13 cellular contexts compared by ENCODE assay signal in genomic region chr22:38291201-38291777, GRCh38. TPM values are rescaled to one million over a fixed set of nuclear protein-coding genes. Genes with fewer than 3 reads are reported as not detected.
DNase-seq lines count a peak whose midpoint lies in the region; ATAC-seq, FAIRE-seq and TF ChIP-seq lines count a peak whose summit lies in the region.
"Had no signal": no experiment of that assay in that cellular context is flagged by ENCODE, and none has a peak within 500 bp of the region (broad histone marks: within the 10 kb centered on the region; RNA-seq: fewer than 3 reads in every experiment).

No MANE protein-coding gene starts in this region.

- no peaks in the 10 kb centered on the region for H3K27me3 Mint-ChIP-seq in progenitor cell of endocrine pancreas
- no peaks in the 10 kb centered on the region for H3K27me3 Mint-ChIP-seq in natural killer cell treated with Interleukin-12 subunit alpha and Interleukin-12 subunit beta and Interleukin-15 and Interleukin-18, amount 100 ng/mL, for 72 hours
- H3K27me3 Mint-ChIP-seq: CD4-positive, alpha-beta T cell; IgD-negative memory B cell had no signal

- no peak overlapping the region for H3K4me3 Mint-ChIP-seq in progenitor cell of endocrine pancreas (ENCODE audit: low read depth)
- H3K4me3 Mint-ChIP-seq in natural killer cell treated with Interleukin-12 subunit alpha and Interleukin-12 subunit beta and Interleukin-15 and Interleukin-18, amount 100 ng/mL, for 72 hours, result no peak overlapping the region
- H3K4me3 Mint-ChIP-seq: CD4-positive, alpha-beta T cell had no signal

- CTCF ChIA-PET in endothelial cell of umbilical vein (lab: Charles Lee), result interaction anchor here (1.4 kb wide), 1 partner anchor 61 kb away, joined by 3 read pairs; no protein-coding TSS in a partner anchor

- H3K27ac ChIP-seq in endothelial cell of umbilical vein (ENCODE audit: insufficient read depth, low read depth, low read length), result no peak overlapping the region
- H3K27ac ChIP-seq: pancreas had no signal

- dilution Hi-C loops in endothelial cell of umbilical vein (cut with MboI; ENCODE audit: extremely low pct_ligation_motif_present, low sequenced_read_pairs), result no loop called here

- peak in 1 of 2 donors; percentile 5 for TF ChIP-seq CTCF in endothelial cell of umbilical vein (IDR thresholded peaks at IDR 0.05; ENCODE audit: extremely low read depth in 1 of 2, insufficient read depth in 1 of 2, low read depth in 1 of 2, low read length in 2 of 2)
- no peak for TF ChIP-seq CTCF in progenitor cell of endocrine pancreas (IDR thresholded peaks at IDR 0.05; ENCODE audit: unreplicated experiment)

- H3K9me3 ChIP-seq in endothelial cell of umbilical vein (replicated peaks; ENCODE audit: control insufficient read depth, insufficient read depth, low read length), result no peaks in the 10 kb centered on the region
- H3K9me3 ChIP-seq: pancreas had no signal

- intact Hi-C loops in endothelial cell of umbilical vein (cut with micrococcal nuclease), result no loop called here

- TF ChIP-seq POLR2A in GM12892 (IDR thresholded peaks at IDR 0.05; ENCODE audit: low read depth, low read length) (0 out of 2 replicates have a peak, but pooled peaks have one; percentile 30), endothelial cell of umbilical vein (IDR thresholded peaks at IDR 0.05; ENCODE audit: low read depth, low read length) (no peak)

- H3K4me1 Mint-ChIP-seq in progenitor cell of endocrine pancreas (ENCODE audit: low read depth), result peaks cover 2% of the 10 kb centered on the region
- H3K4me1 Mint-ChIP-seq in natural killer cell treated with Interleukin-12 subunit alpha and Interleukin-12 subunit beta and Interleukin-15 and Interleukin-18, amount 100 ng/mL, for 72 hours (ENCODE audit: low read depth in 2 of 2), result peaks cover 0 to 3% of the 10 kb centered on the region in 2 donors

- POLR2A ChIA-PET in endothelial cell of umbilical vein (lab: Charles Lee), result interaction anchor here (1.2 kb wide), 1 partner anchor 27 kb away, joined by 3 read pairs; no protein-coding TSS in a partner anchor

- H3K36me3 Mint-ChIP-seq in progenitor cell of endocrine pancreas (ENCODE audit: insufficient read depth), result peaks cover 10% of the 10 kb centered on the region
- H3K36me3 Mint-ChIP-seq in natural killer cell treated with Interleukin-12 subunit alpha and Interleukin-12 subunit beta and Interleukin-15 and Interleukin-18, amount 100 ng/mL, for 72 hours, result no peaks in the 10 kb centered on the region
- H3K36me3 Mint-ChIP-seq: IgD-negative memory B cell had no signal

- no peak overlapping the region for H3K4me2 ChIP-seq in endothelial cell of umbilical vein (ENCODE audit: insufficient read depth, low read length)

- no peaks in the 10 kb centered on the region for H3K27me3 ChIP-seq in endothelial cell of umbilical vein (ENCODE audit: control insufficient read depth in 2 of 2, insufficient read depth in 2 of 2, low read length in 2 of 2)
- H3K27me3 ChIP-seq: pancreas had no signal

- no peak for FAIRE-seq in GM12892 (lab: Jason Lieb, UNC)
- FAIRE-seq in endothelial cell of umbilical vein (lab: Jason Lieb, UNC), result no peak
- FAIRE-seq: pancreas had no signal

- peak overlapping the region; percentile 57 for H3K27ac Mint-ChIP-seq in progenitor cell of endocrine pancreas
- H3K27ac Mint-ChIP-seq in natural killer cell treated with Interleukin-12 subunit alpha and Interleukin-12 subunit beta and Interleukin-15 and Interleukin-18, amount 100 ng/mL, for 72 hours, result no peak overlapping the region
- H3K27ac Mint-ChIP-seq: CD4-positive, alpha-beta T cell; IgD-negative memory B cell had no signal

- BruUV-seq in endothelial cell of umbilical vein (replicated peaks; lab: Mats Ljungman, UMichigan), result TSS peak; percentile 44

- ATAC-seq in GM19463 (IDR thresholded peaks at IDR 0.05; ENCODE audit: unreplicated experiment), result no peak
- ATAC-seq in natural killer cell treated with Interleukin-12 subunit alpha and Interleukin-12 subunit beta and Interleukin-15 and Interleukin-18, amount 100 ng/mL, for 72 hours, result no peak

- H2AFZ ChIP-seq in endothelial cell of umbilical vein (ENCODE audit: low read depth, low read length), result no peak overlapping the region

- no peaks in the 10 kb centered on the region for H3K4me1 ChIP-seq in endothelial cell of umbilical vein (ENCODE audit: control insufficient read depth, extremely low read depth, insufficient read depth, low read length)
- H3K4me1 ChIP-seq: pancreas had no signal

- peaks cover 3% of the 10 kb centered on the region for H3K79me2 ChIP-seq in endothelial cell of umbilical vein (ENCODE audit: control insufficient read depth, insufficient read depth, low read length)

- no peak overlapping the region for H3K9ac ChIP-seq in endothelial cell of umbilical vein (replicated peaks; ENCODE audit: extremely low read depth, insufficient read depth, low read length)

- H4K20me1 ChIP-seq in endothelial cell of umbilical vein (replicated peaks; ENCODE audit: control insufficient read depth, extremely low read depth, insufficient read depth, low read length), result no peaks in the 10 kb centered on the region

- H3K9me3 Mint-ChIP-seq in progenitor cell of endocrine pancreas (ENCODE audit: low read depth), result no peaks in the 10 kb centered on the region
- no peaks in the 10 kb centered on the region for H3K9me3 Mint-ChIP-seq in natural killer cell treated with Interleukin-12 subunit alpha and Interleukin-12 subunit beta and Interleukin-15 and Interleukin-18, amount 100 ng/mL, for 72 hours
- H3K9me3 Mint-ChIP-seq: CD4-positive, alpha-beta T cell had no signal

- DNase-seq in GM12892 (ENCODE audit: insufficient read length), result no peak
- peak; percentile 42 to 82 for DNase-seq in NCI-H524 (lab: John Stamatoyannopoulos, UW)
- DNase-seq in endothelial cell of umbilical vein (ENCODE audit: low read depth, low spot score), result no peak
- DNase-seq in progenitor cell of endocrine pancreas (ENCODE audit: low spot score, unreplicated experiment), result no peak
- no peak for DNase-seq in effector CD8-positive, alpha-beta T cell (lab: John Stamatoyannopoulos, UW)
- no peak for DNase-seq in NCI-H1436 treated with DMSO at 0.1 percent for 48 hours (lab: John Stamatoyannopoulos, UW)
- no peak for DNase-seq in natural killer cell treated with Interleukin-12 subunit alpha and Interleukin-12 subunit beta and Interleukin-15 and Interleukin-18, amount 100 ng/mL, for 72 hours (ENCODE audit: low spot score)
- DNase-seq: CD4-positive, alpha-beta T cell; effector memory CD4-positive, alpha-beta T cell; pancreas; stimulated activated CD4-positive, alpha-beta T cell treated with anti-CD3 and anti-CD28 coated beads, Interleukin-4, amount 100 ng/mL, for 4 hours had no signal

- H3K4me3 ChIP-seq in endothelial cell of umbilical vein (replicated peaks in 1 of 3; ENCODE audit: insufficient read depth in 1 of 3, low read depth in 1 of 3, low read length in 3 of 3), result no peak overlapping the region
- H3K4me3 ChIP-seq: pancreas had no signal

- peaks cover 13 to 43% of the 10 kb centered on the region in 2 experiments for H3K36me3 ChIP-seq in endothelial cell of umbilical vein (ENCODE audit: control insufficient read depth in 2 of 2, extremely low read depth in 1 of 2, insufficient read depth in 2 of 2, low read length in 2 of 2)

- no peaks in the 10 kb centered on the region for H3K9me1 ChIP-seq in endothelial cell of umbilical vein (replicated peaks; ENCODE audit: control insufficient read depth, extremely low read depth, insufficient read depth, low read length)

TF ChIP-seq in endothelial cell of umbilical vein, 7 proteins besides CTCF, POLR2A, EP300 and RAD21:
- no peak for TF ChIP-seq EZH2 (IDR thresholded peaks at IDR 0.05; ENCODE audit: borderline replicate concordance, low read depth, low read length, severe bottlenecking)
- TF ChIP-seq JUN (IDR thresholded peaks at IDR 0.05; ENCODE audit: borderline replicate concordance, insufficient read depth, insufficient read length, low read depth), result no peak
- TF ChIP-seq MYC (IDR thresholded peaks at IDR 0.05; ENCODE audit: low read depth, low read length), result no peak

RNA-seq across cellular contexts. Expression of gene TMEM184B, which starts 18.5 kb away (rescaled TPM):
- 3.6 TPM for polyA plus RNA-seq in GM12892 (2012; ENCODE audit: missing spikeins)
- total RNA-seq in endothelial cell of umbilical vein, result 96.6 and 99.8 TPM in 2 replicates
- 72.5 and 88.8 TPM in 2 replicates for polyA plus RNA-seq in endothelial cell of umbilical vein
- 51.8 and 64.2 TPM in 2 replicates for polyA plus RNA-seq in endothelial cell of umbilical vein (2011; cell fraction: cytosol; rRNA removed)
- 67.8 and 78.0 TPM in 2 replicates for polyA plus RNA-seq in endothelial cell of umbilical vein (2011; cell fraction: nucleus; rRNA removed)
- 63.0 and 73.8 TPM in 2 replicates for polyA plus RNA-seq in endothelial cell of umbilical vein (2012)
- polyA minus RNA-seq in endothelial cell of umbilical vein, result 54.4 and 68.6 TPM in 2 replicates
- polyA minus RNA-seq in endothelial cell of umbilical vein (2011; cell fraction: cytosol; rRNA and poly(A)+ RNA removed), result 21.9 TPM
- polyA minus RNA-seq in endothelial cell of umbilical vein (2011; cell fraction: nucleus; rRNA and poly(A)+ RNA removed), result 30.2 and 34.5 TPM in 2 replicates
- total RNA-seq in progenitor cell of endocrine pancreas, result 67.3 and 71.7 TPM in 2 replicates
- 10 to 100 TPM; 59.4 to 59.8 TPM for total RNA-seq in natural killer cell treated with Interleukin-12 subunit alpha and Interleukin-12 subunit beta and Interleukin-15 and Interleukin-18, amount 100 ng/mL, for 72 hours

RNA-seq across cellular contexts. Expression of gene CSNK1E, which starts 25.9 kb away (rescaled TPM):
- 53.9 TPM for polyA plus RNA-seq in GM12892 (2012; ENCODE audit: missing spikeins)
- total RNA-seq in endothelial cell of umbilical vein (261 and 262 TPM in 2 replicates), progenitor cell of endocrine pancreas (246 and 250 TPM in 2 replicates)
- 259 and 277 TPM in 2 replicates for polyA plus RNA-seq in endothelial cell of umbilical vein
- polyA plus RNA-seq in endothelial cell of umbilical vein (2011; cell fraction: cytosol; rRNA removed), result 219 and 257 TPM in 2 replicates
- 481 and 548 TPM in 2 replicates for polyA plus RNA-seq in endothelial cell of umbilical vein (2011; cell fraction: nucleus; rRNA removed)
- 120 and 135 TPM in 2 replicates for polyA plus RNA-seq in endothelial cell of umbilical vein (2012)
- 225 and 233 TPM in 2 replicates for polyA minus RNA-seq in endothelial cell of umbilical vein
- polyA minus RNA-seq in endothelial cell of umbilical vein (2011; cell fraction: cytosol; rRNA and poly(A)+ RNA removed), result 116 TPM
- 119 and 139 TPM in 2 replicates for polyA minus RNA-seq in endothelial cell of umbilical vein (2011; cell fraction: nucleus; rRNA and poly(A)+ RNA removed)
- 100 to 1,000 TPM; 107 to 156 TPM for total RNA-seq in natural killer cell treated with Interleukin-12 subunit alpha and Interleukin-12 subunit beta and Interleukin-15 and Interleukin-18, amount 100 ng/mL, for 72 hours

Comparison
In these comparisons a context has a peak if more than half of its experiments do, and no peak if none do; other contexts are left out.
1. DNase-seq: peak in NCI-H524 (2 of 2); none in GM12892 (single experiment), endothelial cell of umbilical vein (single experiment), progenitor cell of endocrine pancreas (single experiment), effector CD8-positive, alpha-beta T cell (single experiment), NCI-H1436 treated with DMSO at 0.1 percent for 48 hours (single experiment) and natural killer cell treated with Interleukin-12 subunit alpha and Interleukin-12 subunit beta and Interleukin-15 and Interleukin-18, amount 100 ng/mL, for 72 hours (single experiment).